9 cellular contexts compared by ENCODE assay signal in genomic region chr16:69131167-69131748, GRCh38. TPM values are rescaled to one million over a fixed set of nuclear protein-coding genes. Genes with fewer than 3 reads are reported as not detected.
A peak's percentile ranks its signal among the peaks of the same experiment; 100 is the strongest.
DNase-seq lines count a peak whose midpoint lies in the region; ATAC-seq and TF ChIP-seq lines count a peak whose summit lies in the region.
"Had no signal": no experiment of that assay in that cellular context is flagged by ENCODE, and none has a peak within 500 bp of the region (broad histone marks: within the 10 kb centered on the region; RNA-seq: fewer than 3 reads in every experiment).

No MANE protein-coding gene starts in this region.

- no peaks in the 10 kb centered on the region for H3K27me3 ChIP-seq in CD4-positive, alpha-beta memory T cell (ENCODE audit: insufficient read depth, low read length)
- H3K27me3 ChIP-seq in HUES6 (ENCODE audit: control insufficient read depth, insufficient read depth, low read length) (no peaks in the 10 kb centered on the region), esophagus (ENCODE audit: control insufficient read depth in 1 of 2, insufficient read depth in 2 of 2, low read length in 2 of 2) (no peaks in the 10 kb centered on the region), neural cell (ENCODE audit: insufficient read depth, low read depth, low read length) (no peaks in the 10 kb centered on the region)

- peak overlapping the region; percentile 57 for H2AFZ ChIP-seq in neural cell (ENCODE audit: low read depth, low read length)

- POLR2A ChIA-PET in CD4-positive, alpha-beta memory T cell (lab: Charles Lee; ENCODE audit: partially characterized antibody) = interaction anchor here (1.4 to 2.1 kb wide), 2 partner anchors 209 to 255 kb away, joined by 3 to 7 read pairs; partner anchors contain the start of gene TERF2

- peak overlapping the region; percentile 90 for H3K27ac ChIP-seq in CD4-positive, alpha-beta memory T cell (ENCODE audit: low read depth, low read length)
- H3K27ac ChIP-seq in HUES6 (ENCODE audit: low read depth, low read length) = peak overlapping the region; percentile 97
- peak overlapping the region; percentile 97 to 98 for H3K27ac ChIP-seq in esophagus (ENCODE audit: low read depth in 2 of 2, low read length in 1 of 2)
- peak overlapping the region; percentile 95 for H3K27ac ChIP-seq in neural cell (ENCODE audit: low read length)

- intact Hi-C loops in CD4-positive, alpha-beta memory T cell (cut with micrococcal nuclease) = no loop called here

- TF ChIP-seq EP300 in neural cell (conservative IDR thresholded peaks at IDR 0.05; ENCODE audit: poor library complexity, severe bottlenecking) = no peak

- no peaks in the 10 kb centered on the region for H3K9me3 Mint-ChIP-seq in CD4-positive, alpha-beta memory T cell

- peaks cover 35% of the 10 kb centered on the region for H3K4me1 ChIP-seq in CD4-positive, alpha-beta memory T cell (ENCODE audit: insufficient read depth, low read length)
- peaks cover 14% of the 10 kb centered on the region for H3K4me1 ChIP-seq in HUES6 (ENCODE audit: control insufficient read depth, insufficient read depth, low read length)
- no peaks in the 10 kb centered on the region for H3K4me1 ChIP-seq in esophagus (ENCODE audit: control insufficient read depth in 2 of 2, insufficient read depth in 2 of 2, low read length in 1 of 2)

- ATAC-seq in GM19023 (IDR thresholded peaks at IDR 0.05; ENCODE audit: unreplicated experiment) = no peak

- no peaks in the 10 kb centered on the region for H4K20me1 ChIP-seq in neural cell (ENCODE audit: insufficient read depth)

- H3K9me2 ChIP-seq in neural cell (ENCODE audit: insufficient read depth, low read length) = no peaks in the 10 kb centered on the region

- 2 to 3% methylated on average over 11 of the region's 11 CpGs for WGBS in esophagus, 2 donors

- H3K9ac ChIP-seq in HUES6 (ENCODE audit: low read length) (peak overlapping the region; percentile 95), neural cell (ENCODE audit: low read length) (peak overlapping the region; percentile 98)

- H3K4me3 Mint-ChIP-seq in CD4-positive, alpha-beta memory T cell = peak overlapping the region; percentile 91 to 96 (median 92)

- peaks cover 59% of the 10 kb centered on the region for H3K79me2 ChIP-seq in neural cell (replicated peaks; ENCODE audit: insufficient read depth, low read length)

- no peaks in the 10 kb centered on the region for H3F3A ChIP-seq in neural cell (ENCODE audit: insufficient read depth, low read length, poor library complexity, severe bottlenecking)

- no peak for TF ChIP-seq CTCF in neural cell (IDR thresholded peaks at IDR 0.05; ENCODE audit: poor library complexity, severe bottlenecking)

- H3K9me3 ChIP-seq in CD4-positive, alpha-beta memory T cell (ENCODE audit: control insufficient read depth in 1 of 2, low read length in 2 of 2) = no peaks in the 10 kb centered on the region
- H3K9me3 ChIP-seq in HUES6 (ENCODE audit: control insufficient read depth, insufficient read depth, low read depth, low read length) = no peaks in the 10 kb centered on the region
- H3K9me3 ChIP-seq in esophagus (ENCODE audit: control insufficient read depth in 2 of 2, insufficient read depth in 1 of 2, low read depth in 1 of 2, low read length in 1 of 2) = no peaks in the 10 kb centered on the region
- H3K9me3 ChIP-seq in neural cell (ENCODE audit: low read length) = no peaks in the 10 kb centered on the region

- H3K36me3 ChIP-seq in CD4-positive, alpha-beta memory T cell (ENCODE audit: insufficient read depth, low read length) = no peaks in the 10 kb centered on the region
- H3K36me3 ChIP-seq in HUES6 (ENCODE audit: control insufficient read depth, insufficient read depth, low read length) = peaks cover 33% of the 10 kb centered on the region
- peaks cover 0 to 2% of the 10 kb centered on the region in 2 donors for H3K36me3 ChIP-seq in esophagus (ENCODE audit: control insufficient read depth in 2 of 2, insufficient read depth in 2 of 2, low read length in 1 of 2)
- no peaks in the 10 kb centered on the region for H3K36me3 ChIP-seq in neural cell (ENCODE audit: insufficient read depth, low read length)

- H3K4me2 ChIP-seq in neural cell (ENCODE audit: low read length) = peak overlapping the region; percentile 70

- CTCF ChIA-PET in CD4-positive, alpha-beta memory T cell (lab: Charles Lee; ENCODE audit: partially characterized antibody) = no interaction called here

- TF ChIP-seq RAD21 in neural cell (conservative IDR thresholded peaks at IDR 0.05) = no peak

- peaks cover 40 to 64% (median 53%) of the 10 kb centered on the region in 4 donors for H3K4me1 Mint-ChIP-seq in CD4-positive, alpha-beta memory T cell

- peak overlapping the region; percentile 92 to 98 (median 96) for H3K27ac Mint-ChIP-seq in CD4-positive, alpha-beta memory T cell

- H3K4me3 ChIP-seq in CD4-positive, alpha-beta memory T cell (ENCODE audit: low read length in 2 of 2) = peak overlapping the region; percentile 71 to 84
- H3K4me3 ChIP-seq in HUES6 (ENCODE audit: low read depth, low read length) (peak overlapping the region; percentile 91), esophagus (ENCODE audit: low read depth in 1 of 2, low read length in 2 of 2) (peak overlapping the region; percentile 94 to 97), neural cell (ENCODE audit: low read length) (peak overlapping the region; percentile 83)

- no peaks in the 10 kb centered on the region for H3K27me3 Mint-ChIP-seq in CD4-positive, alpha-beta memory T cell

- peak in 1 of 5 donors; percentile 50 for DNase-seq in CD4-positive, alpha-beta memory T cell
- DNase-seq in UCSD-AML1 (lab: John Stamatoyannopoulos, UW; ENCODE audit: unreplicated experiment) (peak; percentile 53), NCI-H187 (lab: John Stamatoyannopoulos, UW) (no peak), NCI-H510A treated with DMSO at 0.1 percent for 48 hours (lab: John Stamatoyannopoulos, UW) (no peak)

- H3K36me3 Mint-ChIP-seq in CD4-positive, alpha-beta memory T cell = peaks cover 7 to 41% of the 10 kb centered on the region in 2 donors

TF ChIP-seq in neural cell, 6 proteins besides CTCF, POLR2A, EP300 and RAD21:
- TF ChIP-seq TAF1 (IDR thresholded peaks at IDR 0.05; ENCODE audit: low read depth) = no peak
- no peak for TF ChIP-seq EZH2 (IDR thresholded peaks at IDR 0.05; ENCODE audit: borderline replicate concordance, insufficient read depth, low read length, poor library complexity, severe bottlenecking)
- TF ChIP-seq MXI1 (conservative IDR thresholded peaks at IDR 0.05; ENCODE audit: poor library complexity, severe bottlenecking) = no peak
TF ChIP-seq in neural cell: peak in this region for 0.

RNA-seq across cellular contexts. Expression of gene CHTF8, which starts 1.1 kb away (rescaled TPM):
- 100 to 1,000 TPM; 141 TPM for total RNA-seq in CD4-positive, alpha-beta memory T cell
- polyA plus RNA-seq in CD4-positive, alpha-beta memory T cell = 100 to 1,000 TPM; 160 to 231 TPM
- polyA plus RNA-seq in esophagus (10 to 100 TPM; 18.8 to 43.5 TPM), neural cell (109 and 133 TPM in 2 replicates)
- 100 and 119 TPM in 2 replicates for polyA minus RNA-seq in neural cell

RNA-seq across cellular contexts. Expression of gene UTP4, which starts 1.2 kb away (rescaled TPM):
- total RNA-seq in CD4-positive, alpha-beta memory T cell = 10 to 100 TPM; 36.9 to 37.0 TPM
- 10 to 100 TPM; 64.8 to 96.5 TPM for polyA plus RNA-seq in CD4-positive, alpha-beta memory T cell
- polyA plus RNA-seq in esophagus = 10 to 100 TPM; 15.5 to 29.8 TPM
- 18.5 and 23.6 TPM in 2 replicates for polyA plus RNA-seq in neural cell
- polyA minus RNA-seq in neural cell = 30.6 and 35.1 TPM in 2 replicates

RNA-seq across cellular contexts. Expression of gene HAS3, which starts 25.8 kb away (rescaled TPM):
- total RNA-seq in CD4-positive, alpha-beta memory T cell = 1 to 10 TPM; 2.7 to 3.3 TPM
- under 1 TPM in 1 of 2 donors, not detected in 1; 0.07 TPM for polyA plus RNA-seq in CD4-positive, alpha-beta memory T cell
- polyA plus RNA-seq in esophagus (10 to 100 TPM in 1 of 2 donors, 1 to 10 TPM in 1; 9.3 to 12.0 TPM), neural cell (12.5 and 30.1 TPM in 2 replicates)
- 29.0 and 38.2 TPM in 2 replicates for polyA minus RNA-seq in neural cell
- total RNA-seq: NCI-H460 had no signal

RNA-seq across cellular contexts. Expression of gene SNTB2, which starts 55.7 kb away (rescaled TPM):
- 10 to 100 TPM; 15.4 to 21.2 TPM for total RNA-seq in CD4-positive, alpha-beta memory T cell
- polyA plus RNA-seq in CD4-positive, alpha-beta memory T cell = 10 to 100 TPM in 1 of 2 donors, 1 to 10 TPM in 1; 4.5 to 19.1 TPM
- 1 to 10 TPM; 4.3 to 4.4 TPM for polyA plus RNA-seq in esophagus
- polyA plus RNA-seq in neural cell = 7.0 and 8.2 TPM in 2 replicates
- 14.1 and 18.3 TPM in 2 replicates for polyA minus RNA-seq in neural cell

Comparison
In these comparisons a context has a peak if more than half of its experiments do, and no peak if none do; other contexts are left out.
1. RNA of gene HAS3, which starts 25.8 kb away (polyA plus RNA-seq): 12.5 to 30.1 TPM in neural cell and 9.3 to 12.0 TPM in esophagus; 0.07 TPM in CD4-positive, alpha-beta memory T cell; every median in the first group is over 4 times any median in the second.
2. Peak in every context shown above with its lines, with median percentiles within 50 percentile points of each other: H3K27ac ChIP-seq and H3K4me3 ChIP-seq.